In genomic region chr5:160439205-160439600, GRCh38 we compare ENCODE assay signal across 8 cellular contexts. TPM values are rescaled to one million over a fixed set of nuclear protein-coding genes. Genes with fewer than 3 reads are reported as not detected.
DNase-seq lines count a peak whose midpoint lies in the region; ATAC-seq and TF ChIP-seq lines count a peak whose summit lies in the region.

No MANE protein-coding gene starts in this region.

- H3K36me3 ChIP-seq in BE2C: no peaks in the 10 kb centered on the region
- H3K36me3 ChIP-seq in liver (ENCODE audit: control insufficient read depth in 4 of 4, insufficient read depth in 3 of 4, low read depth in 1 of 4, low read length in 3 of 4): no peaks in the 10 kb centered on the region

- peak overlapping the region; percentile 99 for H3K27ac Mint-ChIP-seq in activated CD4-positive, alpha-beta T cell treated with anti-CD3 and anti-CD28 coated beads, Interleukin-2, amount 10 ng/mL, durations not matched to agents 24 days and 14 days
- peak overlapping the region; percentile 77 for H3K27ac Mint-ChIP-seq in dendritic cell treated with granulocyte-macrophage colony-stimulating factor and Interleukin-4, amounts not matched to agents 40 ng/mL and 50 ng/mL, for 4 days

- peak; percentile 95 for TF ChIP-seq CTCF in BE2C (IDR thresholded peaks at IDR 0.05; ENCODE audit: low read depth, low read length)
- TF ChIP-seq CTCF in liver (IDR thresholded peaks at IDR 0.05; ENCODE audit: low read depth, low read length, missing input control): peak; percentile 93

- ATAC-seq in HG03378 (IDR thresholded peaks at IDR 0.05; ENCODE audit: unreplicated experiment): peak; percentile 52

- intact Hi-C loops in activated CD4-positive, alpha-beta T cell treated with anti-CD3 and anti-CD28 coated beads, Interleukin-2, amount 10 ng/mL, durations not matched to agents 24 days and 14 days (cut with micrococcal nuclease): loop anchor here (1.0 to 10.0 kb wide), 10 partner anchors 11 to 1106 kb away; partner anchors contain the start of genes GABRB2 and SLU7
- intact Hi-C loops in dendritic cell treated with granulocyte-macrophage colony-stimulating factor and Interleukin-4, amounts not matched to agents 40 ng/mL and 50 ng/mL, for 4 days (cut with micrococcal nuclease): loop anchor here (2.0 to 10.0 kb wide), 3 partner anchors 28 to 396 kb away; no protein-coding TSS in a partner anchor

- H3K36me3 Mint-ChIP-seq in activated CD4-positive, alpha-beta T cell treated with anti-CD3 and anti-CD28 coated beads, Interleukin-2, amount 10 ng/mL, durations not matched to agents 24 days and 14 days (ENCODE audit: low read depth): no peaks in the 10 kb centered on the region
- no peaks in the 10 kb centered on the region for H3K36me3 Mint-ChIP-seq in dendritic cell treated with granulocyte-macrophage colony-stimulating factor and Interleukin-4, amounts not matched to agents 40 ng/mL and 50 ng/mL, for 4 days (ENCODE audit: low read depth)

- peaks cover 61% of the 10 kb centered on the region for H3K4me1 Mint-ChIP-seq in activated CD4-positive, alpha-beta T cell treated with anti-CD3 and anti-CD28 coated beads, Interleukin-2, amount 10 ng/mL, durations not matched to agents 24 days and 14 days
- peaks cover 58% of the 10 kb centered on the region for H3K4me1 Mint-ChIP-seq in dendritic cell treated with granulocyte-macrophage colony-stimulating factor and Interleukin-4, amounts not matched to agents 40 ng/mL and 50 ng/mL, for 4 days (ENCODE audit: low read depth)

- H3K27me3 ChIP-seq in BE2C (peaks cover 13% of the 10 kb centered on the region; the same call in 1 of the 2 replicates), liver (ENCODE audit: control insufficient read depth in 4 of 4, insufficient read depth in 4 of 4, low read length in 3 of 4) (no peaks in the 10 kb centered on the region)

- H3K9me3 ChIP-seq in BE2C (no peaks in the 10 kb centered on the region), liver (ENCODE audit: control insufficient read depth in 4 of 4, low read length in 3 of 4) (no peaks in the 10 kb centered on the region)

- peak overlapping the region; percentile 58 for H3K4me3 ChIP-seq in BE2C (ENCODE audit: low read depth, low read length)
- peak overlapping the region; percentile 51 to 77 (median 53) for H3K4me3 ChIP-seq in liver (ENCODE audit: low read depth in 1 of 3, low read length in 3 of 3)

- DNase-seq in BE2C: peak; percentile 84
- peak; percentile 45 for DNase-seq in GM19238 (ENCODE audit: insufficient read length, low spot score)
- peak; percentile 53 to 87 for DNase-seq in NCI-H524 (lab: John Stamatoyannopoulos, UW)
- DNase-seq in activated CD4-positive, alpha-beta T cell treated with anti-CD3 and anti-CD28 coated beads, Interleukin-2, amount 10 ng/mL, durations not matched to agents 24 days and 14 days: peak; percentile 97
- peak; percentile 92 for DNase-seq in stimulated activated CD4-positive, alpha-beta T cell treated with anti-CD3 and anti-CD28 coated beads, Interleukin-4, amount 100 ng/mL, for 24 hours

- H3K4me3 Mint-ChIP-seq in activated CD4-positive, alpha-beta T cell treated with anti-CD3 and anti-CD28 coated beads, Interleukin-2, amount 10 ng/mL, durations not matched to agents 24 days and 14 days: peak overlapping the region; percentile 92
- peak overlapping the region; percentile 75 for H3K4me3 Mint-ChIP-seq in dendritic cell treated with granulocyte-macrophage colony-stimulating factor and Interleukin-4, amounts not matched to agents 40 ng/mL and 50 ng/mL, for 4 days

- peaks cover 3% of the 10 kb centered on the region for H3K9me3 Mint-ChIP-seq in activated CD4-positive, alpha-beta T cell treated with anti-CD3 and anti-CD28 coated beads, Interleukin-2, amount 10 ng/mL, durations not matched to agents 24 days and 14 days
- no peaks in the 10 kb centered on the region for H3K9me3 Mint-ChIP-seq in dendritic cell treated with granulocyte-macrophage colony-stimulating factor and Interleukin-4, amounts not matched to agents 40 ng/mL and 50 ng/mL, for 4 days

- no peaks in the 10 kb centered on the region for H3K27me3 Mint-ChIP-seq in activated CD4-positive, alpha-beta T cell treated with anti-CD3 and anti-CD28 coated beads, Interleukin-2, amount 10 ng/mL, durations not matched to agents 24 days and 14 days
- H3K27me3 Mint-ChIP-seq in dendritic cell treated with granulocyte-macrophage colony-stimulating factor and Interleukin-4, amounts not matched to agents 40 ng/mL and 50 ng/mL, for 4 days: no peaks in the 10 kb centered on the region

- H3K4me1 ChIP-seq in BE2C: no peaks in the 10 kb centered on the region; the same call in 1 of the 2 replicates
- H3K4me1 ChIP-seq in liver (ENCODE audit: control insufficient read depth in 4 of 4, insufficient read depth in 4 of 4, low read length in 3 of 4): peaks cover 0 to 10% (median 7%) of the 10 kb centered on the region in 4 donors

- peak; percentile 82 to 87 for TF ChIP-seq RAD21 in liver (IDR thresholded peaks at IDR 0.05)

- H3K9ac ChIP-seq in liver (ENCODE audit: low read depth in 1 of 2, low read length in 2 of 2): peak overlapping the region; percentile 45 to 62

- WGBS in liver: under 1% methylated on average over 11 of the region's 11 CpGs

- H3K27ac ChIP-seq in liver (ENCODE audit: low read depth in 1 of 2, low read length in 2 of 2): no peak overlapping the region

TF ChIP-seq in liver, 16 proteins besides CTCF, POLR2A, EP300 and RAD21:
- peak in 1 of 2 donors; percentile 39 for TF ChIP-seq HNF4A (conservative IDR thresholded peaks at IDR 0.05)
- no peak for TF ChIP-seq MAX (IDR thresholded peaks at IDR 0.05)
- no peak for TF ChIP-seq FOXA2 (IDR thresholded peaks at IDR 0.05)
TF ChIP-seq in liver: peak in this region for 1.

RNA-seq across cellular contexts. Expression of gene PTTG1, which starts 17.5 kb away (rescaled TPM):
- polyA plus RNA-seq in BE2C (2012; ENCODE audit: insufficient read depth, insufficient read length, low read depth): 20.5 TPM
- 88.9 and 94.3 TPM in 2 replicates for total RNA-seq in activated CD4-positive, alpha-beta T cell treated with anti-CD3 and anti-CD28 coated beads, Interleukin-2, amount 10 ng/mL, durations not matched to agents 24 days and 14 days
- 10 to 100 TPM in 1 of 2 donors, under 1 TPM in 1; 0.75 to 84.0 TPM for total RNA-seq in liver
- polyA plus RNA-seq in liver: 1 to 10 TPM; 5.5 to 5.6 TPM

RNA-seq across cellular contexts. Expression of gene SLU7, which starts 20.3 kb away (rescaled TPM):
- 40.0 TPM for polyA plus RNA-seq in BE2C (2012; ENCODE audit: insufficient read depth, insufficient read length, low read depth)
- total RNA-seq in activated CD4-positive, alpha-beta T cell treated with anti-CD3 and anti-CD28 coated beads, Interleukin-2, amount 10 ng/mL, durations not matched to agents 24 days and 14 days: 38.4 and 39.8 TPM in 2 replicates
- total RNA-seq in liver: 10 to 100 TPM; 18.2 to 21.8 TPM
- 10 to 100 TPM in 1 of 2 donors, 1 to 10 TPM in 1; 7.1 to 17.0 TPM for polyA plus RNA-seq in liver

RNA-seq across cellular contexts. Expression of gene FAM200C, which starts 39.3 kb away (rescaled TPM):
- polyA plus RNA-seq in BE2C (2012; ENCODE audit: insufficient read depth, insufficient read length, low read depth): 4.0 TPM
- total RNA-seq in activated CD4-positive, alpha-beta T cell treated with anti-CD3 and anti-CD28 coated beads, Interleukin-2, amount 10 ng/mL, durations not matched to agents 24 days and 14 days: 1.4 and 1.5 TPM in 2 replicates
- 1 to 10 TPM; 2.0 to 2.9 TPM for total RNA-seq in liver
- polyA plus RNA-seq in liver: under 1 TPM; 0.57 to 0.60 TPM

Comparison
In these comparisons a context has a peak if more than half of its experiments do, and no peak if none do; other contexts are left out.
1. DNase-seq: peak in every context shown above with its lines; median percentile 97 in activated CD4-positive, alpha-beta T cell treated with anti-CD3 and anti-CD28 coated beads, Interleukin-2, amount 10 ng/mL, durations not matched to agents 24 days and 14 days; 92 in stimulated activated CD4-positive, alpha-beta T cell treated with anti-CD3 and anti-CD28 coated beads, Interleukin-4, amount 100 ng/mL, for 24 hours; 84 in BE2C; 70 in NCI-H524; 45 in GM19238.